ENCODE assay signal across 12 cellular contexts in the genomic region with DNA sequence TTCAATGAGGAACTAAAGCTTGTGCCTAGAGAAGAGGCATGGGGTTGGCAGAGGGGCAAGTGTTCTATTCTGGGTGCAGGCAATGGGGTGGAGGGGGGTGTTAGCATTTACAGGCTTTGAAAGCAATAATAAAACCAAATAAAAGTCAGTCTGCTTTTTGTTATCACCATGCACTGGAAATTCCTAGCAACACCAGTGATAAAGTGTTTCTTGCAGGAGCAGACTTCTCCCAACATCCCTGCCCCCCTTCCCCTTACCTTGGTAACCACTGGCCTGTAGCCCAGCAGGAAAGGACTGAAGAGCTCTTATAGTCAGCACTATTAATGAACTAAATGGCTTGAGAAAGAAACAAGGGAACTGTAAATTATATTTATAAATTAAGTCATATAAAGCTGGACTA.
DNase-seq lines count a peak whose midpoint lies in the region; ATAC-seq and TF ChIP-seq lines count a peak whose summit lies in the region.
"Had no signal": no experiment of that assay in that cellular context is flagged by ENCODE, and none has a peak within 500 bp of the region (broad histone marks: within the 10 kb centered on the region; RNA-seq: fewer than 3 reads in every experiment).

No MANE protein-coding gene starts in this region.

- BruUV-seq in A673 (replicated peaks; lab: Mats Ljungman, UMichigan), result no TSS peak

- H3K4me1 ChIP-seq in lower lobe of right lung (peaks cover 12% of the 10 kb centered on the region), A673 (ENCODE audit: insufficient read depth, low read length, poor library complexity, severe bottlenecking) (no peaks in the 10 kb centered on the region)

- TF ChIP-seq CTCF in lower lobe of right lung (IDR thresholded peaks at IDR 0.05) (no peak), A673 (conservative IDR thresholded peaks at IDR 0.05; ENCODE audit: low read depth, low read length) (no peak)

- H3K4me3 ChIP-seq in lower lobe of right lung (no peak overlapping the region), A673 (ENCODE audit: low read depth, low read length, poor library complexity, severe bottlenecking) (no peak overlapping the region)

- ATAC-seq in GM21367 (IDR thresholded peaks at IDR 0.05; ENCODE audit: unreplicated experiment) (peak; percentile 3), lower lobe of right lung (peak; percentile 82 to 91)
- ATAC-seq in stimulated activated naive CD8-positive, alpha-beta T cell treated with anti-CD3 and anti-CD28 coated beads, Interleukin-15, Interleukin-2, amounts not matched to agents 100 U/mL and 50 U/mL, for 24 hours, result no peak

- H3K9me3 ChIP-seq in lower lobe of right lung (no peaks in the 10 kb centered on the region), A673 (ENCODE audit: low read depth, low read length, poor library complexity, severe bottlenecking) (no peaks in the 10 kb centered on the region)

- CTCF ChIA-PET in A673 (lab: Charles Lee), result no interaction called here

- POLR2A ChIA-PET in A673 (lab: Charles Lee; ENCODE audit: low non-redundant PET), result no interaction called here

- intact Hi-C loops in lower lobe of right lung (cut with DNase I), result no loop called here
- intact Hi-C loops in A673 (cut with micrococcal nuclease; ENCODE audit: unreplicated experiment), result no loop called here

- H3K27me3 ChIP-seq in lower lobe of right lung (ENCODE audit: low read depth) (no peaks in the 10 kb centered on the region), A673 (replicated peaks; ENCODE audit: insufficient read depth, low read depth, low read length, poor library complexity) (peaks cover 5% of the 10 kb centered on the region)

- H3K27ac ChIP-seq in lower lobe of right lung (no peak overlapping the region), A673 (ENCODE audit: low read depth, low read length, poor library complexity, severe bottlenecking) (no peak overlapping the region)

- H3K36me3 ChIP-seq in lower lobe of right lung (no peaks in the 10 kb centered on the region), A673 (ENCODE audit: insufficient read depth, low read length, poor library complexity, severe bottlenecking) (no peaks in the 10 kb centered on the region)

- peak; percentile 65 for DNase-seq in DMS153 (lab: John Stamatoyannopoulos, UW)
- DNase-seq in NCI-H2029 (lab: John Stamatoyannopoulos, UW), result peak; percentile 72
- peak; percentile 60 for DNase-seq in lower lobe of right lung
- no peak for DNase-seq in stimulated activated CD4-positive, alpha-beta T cell treated with anti-CD3 and anti-CD28 coated beads, Interleukin-4, amount 100 ng/mL, for 4 hours
- DNase-seq in KG1 (lab: John Stamatoyannopoulos, UW), result no peak
- DNase-seq in A673 (ENCODE audit: low spot score), result no peak
- DNase-seq in stimulated activated naive CD8-positive, alpha-beta T cell treated with anti-CD3 and anti-CD28 coated beads, Interleukin-15, Interleukin-2, amounts not matched to agents 100 U/mL and 50 U/mL, for 24 hours, result no peak
- DNase-seq: activated T-cell treated with anti-CD3 and anti-CD28 coated beads, Interleukin-2, amount 50 U/mL, for 1 hour; immature natural killer cell; OCI-M1; T1000 had no signal

Comparison
In these comparisons a context has a peak if more than half of its experiments do, and no peak if none do; other contexts are left out.
1. DNase-seq: peak in DMS153 (single experiment), NCI-H2029 (single experiment) and lower lobe of right lung (single experiment); none in stimulated activated CD4-positive, alpha-beta T cell treated with anti-CD3 and anti-CD28 coated beads, Interleukin-4, amount 100 ng/mL, for 4 hours (0 of 2), KG1 (single experiment), A673 (single experiment) and stimulated activated naive CD8-positive, alpha-beta T cell treated with anti-CD3 and anti-CD28 coated beads, Interleukin-15, Interleukin-2, amounts not matched to agents 100 U/mL and 50 U/mL, for 24 hours (single experiment).